In the genomic region with DNA sequence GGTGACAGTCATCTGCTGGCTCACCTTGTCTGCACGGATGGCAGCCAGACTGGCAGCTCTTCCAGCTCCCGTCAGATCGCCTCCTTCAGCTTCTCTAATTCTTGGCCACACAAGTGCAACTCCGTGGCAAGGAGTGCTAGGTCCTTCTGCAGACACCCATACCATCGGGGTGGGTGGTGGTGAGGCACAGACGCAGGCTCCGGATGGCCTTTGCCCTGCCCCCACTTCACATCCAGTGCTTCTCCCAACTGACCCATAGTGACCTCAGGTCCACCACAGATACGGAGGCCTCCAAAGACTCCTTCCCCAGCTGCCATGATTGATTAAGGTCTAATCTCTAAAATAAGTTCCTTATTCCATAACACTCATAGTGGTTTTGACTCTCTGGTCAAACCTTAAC, we compare ENCODE assay signal across 18 cellular contexts. TPM values are rescaled to one million over a fixed set of nuclear protein-coding genes. Genes with fewer than 3 reads are reported as not detected.
A peak's percentile ranks its signal among the peaks of the same experiment; 100 is the strongest.
DNase-seq lines count a peak whose midpoint lies in the region; ATAC-seq lines count a peak whose summit lies in the region.
"Had no signal": no experiment of that assay in that cellular context is flagged by ENCODE, and none has a peak within 500 bp of the region (broad histone marks: within the 10 kb centered on the region; RNA-seq: fewer than 3 reads in every experiment).

No MANE protein-coding gene starts in this region.

- H3K36me3 ChIP-seq in BLaER1 treated with 17β-estradiol and CSF1 and Interleukin-3, amounts not matched to agents 10 nM and 100 nM = no peaks in the 10 kb centered on the region
- H3K36me3 ChIP-seq: heart right ventricle, Peyer's patch, WERI-Rb-1 had no signal

- peaks cover 57 to 81% (median 64%) of the 10 kb centered on the region in 10 experiments for H3K4me1 ChIP-seq in BLaER1 treated with 17β-estradiol and CSF1 and Interleukin-3, amounts not matched to agents 10 nM and 100 nM

- H3K36me3 Mint-ChIP-seq in activated CD4-positive, alpha-beta memory T cell treated with anti-CD3 and anti-CD28 coated beads, Interleukin-2, amount 10 ng/mL, durations not matched to agents 7 days and 5 days (ENCODE audit: low read depth) = no peaks in the 10 kb centered on the region

- H3K4me1 Mint-ChIP-seq in activated CD4-positive, alpha-beta memory T cell treated with anti-CD3 and anti-CD28 coated beads, Interleukin-2, amount 10 ng/mL, durations not matched to agents 7 days and 5 days = peaks cover 48% of the 10 kb centered on the region

- no peak for ATAC-seq in left cardiac atrium
- ATAC-seq: effector memory CD8-positive, alpha-beta T cell; heart right ventricle had no signal

- peak overlapping the region; percentile 14 for H3K27ac Mint-ChIP-seq in activated CD4-positive, alpha-beta memory T cell treated with anti-CD3 and anti-CD28 coated beads, Interleukin-2, amount 10 ng/mL, durations not matched to agents 7 days and 5 days

- H3K9me3 ChIP-seq in BLaER1 treated with 17β-estradiol and CSF1 and Interleukin-3, amounts not matched to agents 10 nM and 100 nM (replicated peaks in 1 of 11) = no peaks in the 10 kb centered on the region
- H3K9me3 ChIP-seq: heart right ventricle, Peyer's patch, SK-N-SH had no signal

- peak overlapping the region in 9 of 11 experiments; percentile 77 to 89 (median 84); a peak in 17 of 22 replicates for H3K9ac ChIP-seq in BLaER1 treated with 17β-estradiol and CSF1 and Interleukin-3, amounts not matched to agents 10 nM and 100 nM
- H3K9ac ChIP-seq: SK-N-SH had no signal

- H3K4me2 ChIP-seq in BLaER1 treated with 17β-estradiol and CSF1 and Interleukin-3, amounts not matched to agents 10 nM and 100 nM = peak overlapping the region; percentile 23 to 96 (median 93)
- H3K4me2 ChIP-seq: SK-N-SH had no signal

- POLR2A ChIA-PET in activated CD4-positive, alpha-beta memory T cell treated with anti-CD3 and anti-CD28 coated beads, Interleukin-2, amount 10 ng/mL, durations not matched to agents 7 days and 5 days (lab: Charles Lee) = interaction anchor here (1.2 to 6.7 kb wide), 8 partner anchors 22 to 110 kb away, joined by 3 to 81 read pairs (median 33); a partner anchor contains a TSS

- no peaks in the 10 kb centered on the region for H3K27me3 Mint-ChIP-seq in activated CD4-positive, alpha-beta memory T cell treated with anti-CD3 and anti-CD28 coated beads, Interleukin-2, amount 10 ng/mL, durations not matched to agents 7 days and 5 days
- H3K27me3 Mint-ChIP-seq: effector memory CD8-positive, alpha-beta T cell had no signal

- H3K4me3 ChIP-seq in BLaER1 treated with 17β-estradiol and CSF1 and Interleukin-3, amounts not matched to agents 10 nM and 100 nM = no peak overlapping the region
- H3K4me3 ChIP-seq: heart right ventricle, Peyer's patch had no signal

- H3K27me3 ChIP-seq in BLaER1 treated with 17β-estradiol and CSF1 and Interleukin-3, amounts not matched to agents 10 nM and 100 nM = no peaks in the 10 kb centered on the region
- H3K27me3 ChIP-seq: heart right ventricle, Peyer's patch had no signal

- no peaks in the 10 kb centered on the region for H4K20me1 ChIP-seq in BLaER1 treated with 17β-estradiol and CSF1 and Interleukin-3, amounts not matched to agents 10 nM and 100 nM

- H3K4me3 Mint-ChIP-seq in activated CD4-positive, alpha-beta memory T cell treated with anti-CD3 and anti-CD28 coated beads, Interleukin-2, amount 10 ng/mL, durations not matched to agents 7 days and 5 days = no peak overlapping the region

- intact Hi-C loops in left cardiac atrium (cut with DNase I) = loop anchor here (2.0 to 5.0 kb wide), 2 partner anchors 37 to 40 kb away; no protein-coding TSS in a partner anchor

- CTCF ChIA-PET in activated CD4-positive, alpha-beta memory T cell treated with anti-CD3 and anti-CD28 coated beads, Interleukin-2, amount 10 ng/mL, durations not matched to agents 7 days and 5 days (lab: Charles Lee) = interaction anchor here (0.8 to 7.4 kb wide), 15 partner anchors 10 to 144 kb away, joined by 3 to 95 read pairs (median 4); a partner anchor contains a TSS

- DNase-seq in CMK (ENCODE audit: low read depth) (peak; percentile 83), mesenteric fat pad (ENCODE audit: low spot score) (peak; percentile 45), NCI-H128 (lab: John Stamatoyannopoulos, UW; ENCODE audit: unreplicated experiment) (no peak), left cardiac atrium (no peak), NCI-H226 (no peak)
- DNase-seq in activated CD4-positive, alpha-beta memory T cell treated with anti-CD3 and anti-CD28 coated beads, Interleukin-2, amount 10 ng/mL, durations not matched to agents 7 days and 5 days = no peak
- no peak for DNase-seq in stimulated activated CD4-positive, alpha-beta T cell treated with anti-CD3 and anti-CD28 coated beads, Interleukin-4, amount 100 ng/mL, for 4 hours
- DNase-seq: AML-193, amygdala, DMS79 treated with DMSO at 0.1 percent for 48 hours, heart right ventricle, NCI-H2107, SK-N-SH, trophoblast cell, WERI-Rb-1 had no signal

- no peaks in the 10 kb centered on the region for H3K9me3 Mint-ChIP-seq in activated CD4-positive, alpha-beta memory T cell treated with anti-CD3 and anti-CD28 coated beads, Interleukin-2, amount 10 ng/mL, durations not matched to agents 7 days and 5 days
- H3K9me3 Mint-ChIP-seq: effector memory CD8-positive, alpha-beta T cell had no signal

- H3K27ac ChIP-seq in BLaER1 treated with 17β-estradiol and CSF1 and Interleukin-3, amounts not matched to agents 10 nM and 100 nM = peak overlapping the region in 10 of 11 experiments; percentile 82 to 98 (median 96); a peak in 21 of 22 replicates
- H3K27ac ChIP-seq: WERI-Rb-1 had no signal

RNA-seq across cellular contexts. Expression of a gene that starts 19.9 kb away (rescaled TPM):
- 10 to 100 TPM; 39.9 to 43.4 TPM for total RNA-seq in activated CD4-positive, alpha-beta memory T cell treated with anti-CD3 and anti-CD28 coated beads, Interleukin-2, amount 10 ng/mL, durations not matched to agents 7 days and 5 days
- not detected for total RNA-seq in mesenteric fat pad
- total RNA-seq in left cardiac atrium = under 1 TPM; 0.26 to 0.35 TPM

RNA-seq across cellular contexts. Expression of a gene that starts 27.0 kb away (rescaled TPM):
- 10 to 100 TPM; 45.0 to 49.0 TPM for total RNA-seq in activated CD4-positive, alpha-beta memory T cell treated with anti-CD3 and anti-CD28 coated beads, Interleukin-2, amount 10 ng/mL, durations not matched to agents 7 days and 5 days
- total RNA-seq in mesenteric fat pad (13.0 TPM), left cardiac atrium (10 to 100 TPM; 11.8 to 15.2 TPM)

RNA-seq across cellular contexts. Expression of a gene that starts 40.9 kb away (rescaled TPM):
- under 1 TPM; 0.38 to 0.40 TPM for total RNA-seq in activated CD4-positive, alpha-beta memory T cell treated with anti-CD3 and anti-CD28 coated beads, Interleukin-2, amount 10 ng/mL, durations not matched to agents 7 days and 5 days
- total RNA-seq in mesenteric fat pad (161 TPM), left cardiac atrium (10 to 100 TPM; 40.4 to 66.6 TPM)

RNA-seq across cellular contexts. Expression of a gene that starts 45.6 kb away (rescaled TPM):
- total RNA-seq in activated CD4-positive, alpha-beta memory T cell treated with anti-CD3 and anti-CD28 coated beads, Interleukin-2, amount 10 ng/mL, durations not matched to agents 7 days and 5 days = 10 to 100 TPM; 45.1 to 50.9 TPM
- 5.8 TPM for total RNA-seq in mesenteric fat pad
- total RNA-seq in left cardiac atrium = 1 to 10 TPM; 3.6 to 6.2 TPM

RNA-seq across cellular contexts. Expression of a gene that starts 49.5 kb away (rescaled TPM):
- total RNA-seq in activated CD4-positive, alpha-beta memory T cell treated with anti-CD3 and anti-CD28 coated beads, Interleukin-2, amount 10 ng/mL, durations not matched to agents 7 days and 5 days = 1 to 10 TPM in 1 of 2 experiments, under 1 TPM in 1; 0.78 to 1.3 TPM
- total RNA-seq in mesenteric fat pad (3.3 TPM), left cardiac atrium (1 to 10 TPM in 1 of 2 donors, under 1 TPM in 1; 0.85 to 3.5 TPM)

Comparison
In these comparisons a context has a peak if more than half of its experiments do, and no peak if none do; other contexts are left out.
1. DNase-seq: peak in CMK (single experiment) and mesenteric fat pad (single experiment); none in activated CD4-positive, alpha-beta memory T cell treated with anti-CD3 and anti-CD28 coated beads, Interleukin-2, amount 10 ng/mL, durations not matched to agents 7 days and 5 days (single experiment), NCI-H128 (single experiment), left cardiac atrium (single experiment), NCI-H226 (single experiment) and stimulated activated CD4-positive, alpha-beta T cell treated with anti-CD3 and anti-CD28 coated beads, Interleukin-4, amount 100 ng/mL, for 4 hours (0 of 2).
2. RNA of a gene that starts 19.9 kb away (total RNA-seq): 39.9 to 43.4 TPM in activated CD4-positive, alpha-beta memory T cell treated with anti-CD3 and anti-CD28 coated beads, Interleukin-2, amount 10 ng/mL, durations not matched to agents 7 days and 5 days; 0.26 to 0.35 TPM in left cardiac atrium and not detected in mesenteric fat pad (single experiment); every median in the first group is over 10 times any median in the second.
3. RNA of a gene that starts 40.9 kb away (total RNA-seq): 161 TPM in mesenteric fat pad (single experiment) and 40.4 to 66.6 TPM in left cardiac atrium; 0.38 to 0.40 TPM in activated CD4-positive, alpha-beta memory T cell treated with anti-CD3 and anti-CD28 coated beads, Interleukin-2, amount 10 ng/mL, durations not matched to agents 7 days and 5 days; every median in the first group is over 10 times any median in the second.